Comparison of ENCODE assay signal across 1 cellular context in the genomic region with DNA sequence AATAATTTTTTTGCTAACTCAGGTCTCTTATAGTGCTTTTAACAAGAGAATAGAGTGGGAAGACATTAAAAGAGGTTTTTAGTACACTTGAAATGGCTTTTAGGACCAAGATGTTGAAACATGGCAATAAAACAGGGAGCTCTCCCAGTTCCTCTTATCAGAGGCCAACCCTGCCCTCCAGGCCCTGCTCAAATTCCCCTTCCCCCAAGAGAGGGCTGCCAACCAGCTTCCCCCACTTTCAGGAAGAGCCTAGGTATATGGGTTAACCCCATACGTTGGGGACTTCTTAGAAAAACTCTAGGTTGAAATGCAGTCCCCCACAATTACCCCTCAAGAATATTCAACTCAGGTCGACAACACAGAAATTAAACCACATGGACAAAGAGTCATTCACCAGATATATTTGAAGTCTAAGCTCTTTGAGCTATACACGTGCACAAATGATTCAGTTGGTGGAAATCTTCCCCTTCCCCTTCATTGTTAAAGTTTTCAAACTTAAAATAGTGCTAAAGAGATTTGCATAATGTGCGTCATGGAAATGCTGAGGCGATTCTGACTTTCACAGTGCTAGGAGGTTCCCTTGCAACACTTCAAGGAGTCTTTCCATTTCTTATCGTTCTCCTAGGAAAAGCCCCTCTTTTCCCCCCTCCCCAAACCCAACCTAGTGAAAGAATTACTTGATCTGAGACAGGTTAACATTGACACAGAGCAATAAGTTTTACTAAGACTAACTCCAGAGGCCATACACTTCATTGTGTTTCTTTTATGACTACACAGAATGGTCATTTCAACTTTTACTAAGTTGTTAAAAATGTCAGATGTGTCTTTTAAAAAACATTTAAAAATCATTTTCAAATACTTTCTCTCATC.
TF ChIP-seq lines count a peak whose summit lies in the region.

No MANE protein-coding gene starts in this region.

TF ChIP-seq in GM23338, 12 proteins besides CTCF, POLR2A, EP300 and RAD21:
- TF ChIP-seq, protein P1, sequence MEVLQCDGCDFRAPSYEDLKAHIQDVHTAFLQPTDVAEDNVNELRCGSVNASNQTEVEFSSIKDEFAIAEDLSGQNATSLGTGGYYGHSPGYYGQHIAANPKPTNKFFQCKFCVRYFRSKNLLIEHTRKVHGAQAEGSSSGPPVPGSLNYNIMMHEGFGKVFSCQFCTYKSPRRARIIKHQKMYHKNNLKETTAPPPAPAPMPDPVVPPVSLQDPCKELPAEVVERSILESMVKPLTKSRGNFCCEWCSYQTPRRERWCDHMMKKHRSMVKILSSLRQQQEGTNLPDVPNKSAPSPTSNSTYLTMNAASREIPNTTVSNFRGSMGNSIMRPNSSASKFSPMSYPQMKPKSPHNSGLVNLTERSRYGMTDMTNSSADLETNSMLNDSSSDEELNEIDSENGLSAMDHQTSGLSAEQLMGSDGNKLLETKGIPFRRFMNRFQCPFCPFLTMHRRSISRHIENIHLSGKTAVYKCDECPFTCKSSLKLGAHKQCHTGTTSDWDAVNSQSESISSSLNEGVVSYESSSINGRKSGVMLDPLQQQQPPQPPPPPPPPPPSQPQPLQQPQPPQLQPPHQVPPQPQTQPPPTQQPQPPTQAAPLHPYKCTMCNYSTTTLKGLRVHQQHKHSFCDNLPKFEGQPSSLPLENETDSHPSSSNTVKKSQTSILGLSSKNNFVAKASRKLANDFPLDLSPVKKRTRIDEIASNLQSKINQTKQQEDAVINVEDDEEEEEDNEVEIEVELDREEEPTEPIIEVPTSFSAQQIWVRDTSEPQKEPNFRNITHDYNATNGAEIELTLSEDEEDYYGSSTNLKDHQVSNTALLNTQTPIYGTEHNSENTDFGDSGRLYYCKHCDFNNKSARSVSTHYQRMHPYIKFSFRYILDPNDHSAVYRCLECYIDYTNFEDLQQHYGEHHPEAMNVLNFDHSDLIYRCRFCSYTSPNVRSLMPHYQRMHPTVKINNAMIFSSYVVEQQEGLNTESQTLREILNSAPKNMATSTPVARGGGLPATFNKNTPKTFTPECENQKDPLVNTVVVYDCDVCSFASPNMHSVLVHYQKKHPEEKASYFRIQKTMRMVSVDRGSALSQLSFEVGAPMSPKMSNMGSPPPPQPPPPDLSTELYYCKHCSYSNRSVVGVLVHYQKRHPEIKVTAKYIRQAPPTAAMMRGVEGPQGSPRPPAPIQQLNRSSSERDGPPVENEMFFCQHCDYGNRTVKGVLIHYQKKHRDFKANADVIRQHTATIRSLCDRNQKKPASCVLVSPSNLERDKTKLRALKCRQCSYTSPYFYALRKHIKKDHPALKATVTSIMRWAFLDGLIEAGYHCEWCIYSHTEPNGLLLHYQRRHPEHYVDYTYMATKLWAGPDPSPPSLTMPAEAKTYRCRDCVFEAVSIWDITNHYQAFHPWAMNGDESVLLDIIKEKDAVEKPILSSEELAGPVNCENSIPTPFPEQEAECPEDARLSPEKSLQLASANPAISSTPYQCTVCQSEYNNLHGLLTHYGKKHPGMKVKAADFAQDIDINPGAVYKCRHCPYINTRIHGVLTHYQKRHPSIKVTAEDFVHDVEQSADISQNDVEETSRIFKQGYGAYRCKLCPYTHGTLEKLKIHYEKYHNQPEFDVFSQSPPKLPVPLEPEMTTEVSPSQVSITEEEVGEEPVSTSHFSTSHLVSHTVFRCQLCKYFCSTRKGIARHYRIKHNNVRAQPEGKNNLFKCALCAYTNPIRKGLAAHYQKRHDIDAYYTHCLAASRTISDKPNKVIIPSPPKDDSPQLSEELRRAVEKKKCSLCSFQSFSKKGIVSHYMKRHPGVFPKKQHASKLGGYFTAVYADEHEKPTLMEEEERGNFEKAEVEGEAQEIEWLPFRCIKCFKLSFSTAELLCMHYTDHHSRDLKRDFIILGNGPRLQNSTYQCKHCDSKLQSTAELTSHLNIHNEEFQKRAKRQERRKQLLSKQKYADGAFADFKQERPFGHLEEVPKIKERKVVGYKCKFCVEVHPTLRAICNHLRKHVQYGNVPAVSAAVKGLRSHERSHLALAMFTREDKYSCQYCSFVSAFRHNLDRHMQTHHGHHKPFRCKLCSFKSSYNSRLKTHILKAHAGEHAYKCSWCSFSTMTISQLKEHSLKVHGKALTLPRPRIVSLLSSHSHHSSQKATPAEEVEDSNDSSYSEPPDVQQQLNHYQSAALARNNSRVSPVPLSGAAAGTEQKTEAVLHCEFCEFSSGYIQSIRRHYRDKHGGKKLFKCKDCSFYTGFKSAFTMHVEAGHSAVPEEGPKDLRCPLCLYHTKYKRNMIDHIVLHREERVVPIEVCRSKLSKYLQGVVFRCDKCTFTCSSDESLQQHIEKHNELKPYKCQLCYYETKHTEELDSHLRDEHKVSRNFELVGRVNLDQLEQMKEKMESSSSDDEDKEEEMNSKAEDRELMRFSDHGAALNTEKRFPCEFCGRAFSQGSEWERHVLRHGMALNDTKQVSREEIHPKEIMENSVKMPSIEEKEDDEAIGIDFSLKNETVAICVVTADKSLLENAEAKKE (CRISPR knock-in tag; IDR thresholded peaks at IDR 0.05), result no peak
TF ChIP-seq in GM23338: peak in this region for 0.
